Comparison of ENCODE assay signal across 9 cellular contexts in the genomic region with DNA sequence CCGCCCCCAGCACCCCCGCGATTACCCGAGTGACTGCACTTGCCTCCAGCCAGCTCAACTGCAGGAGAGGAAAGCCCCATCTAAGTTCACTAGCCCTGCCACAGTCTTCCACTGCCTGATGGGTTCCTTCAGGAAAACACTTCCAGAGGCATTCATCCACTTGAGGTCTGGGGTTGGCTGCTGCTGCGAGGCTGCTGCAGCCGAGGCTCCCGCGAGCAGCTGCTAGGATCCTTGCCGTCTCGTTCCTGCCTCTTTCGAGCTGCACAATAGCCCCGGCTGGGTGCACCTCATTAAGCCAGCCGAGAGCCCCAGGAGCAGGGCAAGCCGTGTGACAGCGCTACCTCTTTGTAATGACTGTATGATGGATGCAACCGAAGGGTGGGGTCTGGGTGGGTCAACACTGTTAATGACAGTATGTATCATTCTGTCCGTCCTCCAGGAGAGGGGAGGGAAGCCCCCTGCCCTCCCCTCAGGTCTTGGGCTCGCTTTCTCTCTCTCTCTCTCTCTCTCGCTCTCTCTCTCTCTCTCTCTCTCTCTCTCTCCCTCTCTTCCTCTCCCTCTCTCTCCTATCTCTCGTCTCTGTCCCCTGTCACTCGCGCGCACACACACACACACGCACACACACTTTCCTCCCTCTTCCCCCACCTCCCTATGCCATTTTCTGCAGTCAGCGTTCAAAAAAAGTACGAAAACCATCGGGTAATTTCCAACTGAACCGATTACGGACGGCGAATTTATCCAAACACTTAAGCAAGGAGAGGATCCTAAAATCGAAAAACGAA. TPM values are rescaled to one million over a fixed set of nuclear protein-coding genes. Genes with fewer than 3 reads are reported as not detected.
DNase-seq lines count a peak whose midpoint lies in the region; ATAC-seq and TF ChIP-seq lines count a peak whose summit lies in the region.
"Had no signal": no experiment of that assay in that cellular context is flagged by ENCODE, and none has a peak within 500 bp of the region (broad histone marks: within the 10 kb centered on the region; RNA-seq: fewer than 3 reads in every experiment).

No MANE protein-coding gene starts in this region.

- H3K4me3 Mint-ChIP-seq in mesothelial cell of epicardium = peak overlapping the region; percentile 73
- H3K4me3 Mint-ChIP-seq: stimulated activated naive B cell treated with anti-CD40 and anti-IgM and Interleukin-4, amounts not matched to agents 10 μg/mL and 1 μg/mL and 100 μg/mL, for 72 hours had no signal

- peaks cover 58% of the 10 kb centered on the region for H3K27me3 Mint-ChIP-seq in mesothelial cell of epicardium (ENCODE audit: low read depth)

- H3K27ac Mint-ChIP-seq in mesothelial cell of epicardium = no peak overlapping the region
- H3K27ac Mint-ChIP-seq: stimulated activated naive B cell treated with anti-CD40 and anti-IgM and Interleukin-4, amounts not matched to agents 10 μg/mL and 1 μg/mL and 100 μg/mL, for 72 hours had no signal

- no peak for DNase-seq in left cardiac atrium
- DNase-seq in Right ventricle myocardium superior = no peak
- DNase-seq in cerebellar cortex (ENCODE audit: low spot score) = peak; percentile 10
- DNase-seq in mesothelial cell of epicardium (ENCODE audit: low spot score in 2 of 2, unreplicated experiment in 2 of 2) = no peak
- DNase-seq in middle frontal gyrus (ENCODE audit: extremely low spot score, low spot score) = no peak
- DNase-seq in stimulated activated CD4-positive, alpha-beta T cell treated with anti-CD3 and anti-CD28 coated beads, Interleukin-12 subunit alpha, Interleukin-12 subunit beta, amount 100 ng/mL, for 4 hours = no peak
- no peak for DNase-seq in hippocampal formation (lab: John Stamatoyannopoulos, UW)
- DNase-seq: stimulated activated naive B cell treated with anti-CD40 and anti-IgM and Interleukin-4, amounts not matched to agents 10 μg/mL and 1 μg/mL and 100 μg/mL, for 72 hours had no signal

- peaks cover 18% of the 10 kb centered on the region for H3K4me1 Mint-ChIP-seq in mesothelial cell of epicardium

- no peaks in the 10 kb centered on the region for H3K9me3 Mint-ChIP-seq in mesothelial cell of epicardium

- peak; percentile 27 to 66 for ATAC-seq in left cardiac atrium
- no peak for ATAC-seq in Right ventricle myocardium superior (ENCODE audit: poor library complexity)
- ATAC-seq in HG02798 (IDR thresholded peaks at IDR 0.05; ENCODE audit: poor library complexity, unreplicated experiment) = no peak
- ATAC-seq: stimulated activated naive B cell treated with anti-CD40 and anti-IgM and Interleukin-4, amounts not matched to agents 10 μg/mL and 1 μg/mL and 100 μg/mL, for 72 hours had no signal

- TF ChIP-seq CTCF in mesothelial cell of epicardium (IDR thresholded peaks at IDR 0.05; ENCODE audit: unreplicated experiment) = no peak

- intact Hi-C loops in left cardiac atrium (cut with DNase I) = no loop called here
- intact Hi-C loops in Right ventricle myocardium superior (cut with DNase I) = no loop called here

- no peaks in the 10 kb centered on the region for H3K36me3 Mint-ChIP-seq in mesothelial cell of epicardium

RNA-seq across cellular contexts. Expression of gene ELAVL2, which starts 24.4 kb away (rescaled TPM):
- total RNA-seq in left cardiac atrium (not detected), Right ventricle myocardium superior (not detected), mesothelial cell of epicardium (1.1 to 1.4 TPM (median 1.4 TPM) in 3 replicates)

Comparison
In these comparisons a context has a peak if more than half of its experiments do, and no peak if none do; other contexts are left out.
1. ATAC-seq: peak in left cardiac atrium (2 of 2); none in Right ventricle myocardium superior (single experiment) and HG02798 (single experiment).